Comparison of ENCODE assay signal across 1 cellular context in the genomic region with DNA sequence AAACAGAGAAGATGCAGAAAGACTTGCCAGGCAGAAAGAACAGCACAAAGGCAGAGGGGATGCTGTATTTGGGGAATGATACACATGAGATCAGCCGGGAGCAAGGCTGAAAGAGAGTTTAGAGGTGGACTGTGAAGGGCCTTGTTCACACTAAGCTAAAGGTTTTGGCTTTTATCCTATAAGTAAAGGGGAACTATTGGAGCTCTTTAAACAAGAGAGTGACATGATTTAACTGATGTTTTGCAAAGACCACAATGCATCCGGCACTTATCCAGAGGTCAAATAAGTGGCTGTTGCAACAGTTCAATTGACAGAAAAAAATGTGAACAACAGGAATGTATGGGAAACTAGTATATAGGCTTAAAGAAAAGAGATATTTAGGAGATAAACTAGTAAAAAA.
TF ChIP-seq lines count a peak whose summit lies in the region.

No MANE protein-coding gene starts in this region.

TF ChIP-seq in GM23338, 12 proteins besides CTCF, POLR2A, EP300 and RAD21 (continued from another document):
- TF ChIP-seq, protein P1, sequence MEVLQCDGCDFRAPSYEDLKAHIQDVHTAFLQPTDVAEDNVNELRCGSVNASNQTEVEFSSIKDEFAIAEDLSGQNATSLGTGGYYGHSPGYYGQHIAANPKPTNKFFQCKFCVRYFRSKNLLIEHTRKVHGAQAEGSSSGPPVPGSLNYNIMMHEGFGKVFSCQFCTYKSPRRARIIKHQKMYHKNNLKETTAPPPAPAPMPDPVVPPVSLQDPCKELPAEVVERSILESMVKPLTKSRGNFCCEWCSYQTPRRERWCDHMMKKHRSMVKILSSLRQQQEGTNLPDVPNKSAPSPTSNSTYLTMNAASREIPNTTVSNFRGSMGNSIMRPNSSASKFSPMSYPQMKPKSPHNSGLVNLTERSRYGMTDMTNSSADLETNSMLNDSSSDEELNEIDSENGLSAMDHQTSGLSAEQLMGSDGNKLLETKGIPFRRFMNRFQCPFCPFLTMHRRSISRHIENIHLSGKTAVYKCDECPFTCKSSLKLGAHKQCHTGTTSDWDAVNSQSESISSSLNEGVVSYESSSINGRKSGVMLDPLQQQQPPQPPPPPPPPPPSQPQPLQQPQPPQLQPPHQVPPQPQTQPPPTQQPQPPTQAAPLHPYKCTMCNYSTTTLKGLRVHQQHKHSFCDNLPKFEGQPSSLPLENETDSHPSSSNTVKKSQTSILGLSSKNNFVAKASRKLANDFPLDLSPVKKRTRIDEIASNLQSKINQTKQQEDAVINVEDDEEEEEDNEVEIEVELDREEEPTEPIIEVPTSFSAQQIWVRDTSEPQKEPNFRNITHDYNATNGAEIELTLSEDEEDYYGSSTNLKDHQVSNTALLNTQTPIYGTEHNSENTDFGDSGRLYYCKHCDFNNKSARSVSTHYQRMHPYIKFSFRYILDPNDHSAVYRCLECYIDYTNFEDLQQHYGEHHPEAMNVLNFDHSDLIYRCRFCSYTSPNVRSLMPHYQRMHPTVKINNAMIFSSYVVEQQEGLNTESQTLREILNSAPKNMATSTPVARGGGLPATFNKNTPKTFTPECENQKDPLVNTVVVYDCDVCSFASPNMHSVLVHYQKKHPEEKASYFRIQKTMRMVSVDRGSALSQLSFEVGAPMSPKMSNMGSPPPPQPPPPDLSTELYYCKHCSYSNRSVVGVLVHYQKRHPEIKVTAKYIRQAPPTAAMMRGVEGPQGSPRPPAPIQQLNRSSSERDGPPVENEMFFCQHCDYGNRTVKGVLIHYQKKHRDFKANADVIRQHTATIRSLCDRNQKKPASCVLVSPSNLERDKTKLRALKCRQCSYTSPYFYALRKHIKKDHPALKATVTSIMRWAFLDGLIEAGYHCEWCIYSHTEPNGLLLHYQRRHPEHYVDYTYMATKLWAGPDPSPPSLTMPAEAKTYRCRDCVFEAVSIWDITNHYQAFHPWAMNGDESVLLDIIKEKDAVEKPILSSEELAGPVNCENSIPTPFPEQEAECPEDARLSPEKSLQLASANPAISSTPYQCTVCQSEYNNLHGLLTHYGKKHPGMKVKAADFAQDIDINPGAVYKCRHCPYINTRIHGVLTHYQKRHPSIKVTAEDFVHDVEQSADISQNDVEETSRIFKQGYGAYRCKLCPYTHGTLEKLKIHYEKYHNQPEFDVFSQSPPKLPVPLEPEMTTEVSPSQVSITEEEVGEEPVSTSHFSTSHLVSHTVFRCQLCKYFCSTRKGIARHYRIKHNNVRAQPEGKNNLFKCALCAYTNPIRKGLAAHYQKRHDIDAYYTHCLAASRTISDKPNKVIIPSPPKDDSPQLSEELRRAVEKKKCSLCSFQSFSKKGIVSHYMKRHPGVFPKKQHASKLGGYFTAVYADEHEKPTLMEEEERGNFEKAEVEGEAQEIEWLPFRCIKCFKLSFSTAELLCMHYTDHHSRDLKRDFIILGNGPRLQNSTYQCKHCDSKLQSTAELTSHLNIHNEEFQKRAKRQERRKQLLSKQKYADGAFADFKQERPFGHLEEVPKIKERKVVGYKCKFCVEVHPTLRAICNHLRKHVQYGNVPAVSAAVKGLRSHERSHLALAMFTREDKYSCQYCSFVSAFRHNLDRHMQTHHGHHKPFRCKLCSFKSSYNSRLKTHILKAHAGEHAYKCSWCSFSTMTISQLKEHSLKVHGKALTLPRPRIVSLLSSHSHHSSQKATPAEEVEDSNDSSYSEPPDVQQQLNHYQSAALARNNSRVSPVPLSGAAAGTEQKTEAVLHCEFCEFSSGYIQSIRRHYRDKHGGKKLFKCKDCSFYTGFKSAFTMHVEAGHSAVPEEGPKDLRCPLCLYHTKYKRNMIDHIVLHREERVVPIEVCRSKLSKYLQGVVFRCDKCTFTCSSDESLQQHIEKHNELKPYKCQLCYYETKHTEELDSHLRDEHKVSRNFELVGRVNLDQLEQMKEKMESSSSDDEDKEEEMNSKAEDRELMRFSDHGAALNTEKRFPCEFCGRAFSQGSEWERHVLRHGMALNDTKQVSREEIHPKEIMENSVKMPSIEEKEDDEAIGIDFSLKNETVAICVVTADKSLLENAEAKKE (CRISPR knock-in tag; IDR thresholded peaks at IDR 0.05) = no peak
- TF ChIP-seq EZH2phosphoT487 (IDR thresholded peaks at IDR 0.05; ENCODE audit: unreplicated experiment) (no peak), JUNB (IDR thresholded peaks at IDR 0.05; ENCODE audit: unreplicated experiment) (no peak)
